1 cellular context compared by ENCODE assay signal in genomic region chr10:113679463-113680171, GRCh38.
TF ChIP-seq lines count a peak whose summit lies in the region.

Gene CASP7, plus strand, starts transcription at chr10:113679912. Its CDS starts 17,582 bp downstream, at chr10:113697494.

TF ChIP-seq in K562, 482 proteins besides CTCF, POLR2A, EP300 and RAD21 (continued from another document):
- TF ChIP-seq AFF1 (IDR thresholded peaks at IDR 0.05; ENCODE audit: low read depth in 1 of 2, partially characterized antibody in 2 of 2), result no peak
- TF ChIP-seq CLOCK (CRISPR knock-in tag; IDR thresholded peaks at IDR 0.05; ENCODE audit: borderline replicate concordance), result no peak
- TF ChIP-seq CREM (IDR thresholded peaks at IDR 0.05; ENCODE audit: low read depth), result 0 out of 2 replicates have a peak, but pooled peaks have one; percentile 18
- TF ChIP-seq NUFIP1 (IDR thresholded peaks at IDR 0.05; ENCODE audit: partially characterized antibody), result no peak
- no peak for TF ChIP-seq HDAC8 (tag; IDR thresholded peaks at IDR 0.05)
- TF ChIP-seq ZBTB9 (CRISPR knock-in tag; IDR thresholded peaks at IDR 0.05), result no peak
- TF ChIP-seq PHF8 (IDR thresholded peaks at IDR 0.05; ENCODE audit: borderline replicate concordance, low read length), result peak; percentile 39; the same call in 1 of the 2 replicates
- TF ChIP-seq ATF7 (IDR thresholded peaks at IDR 0.05), result 0 out of 2 replicates have a peak, but pooled peaks have one; percentile 47
- peak; percentile 73 for TF ChIP-seq CXXC5 (CRISPR knock-in tag; IDR thresholded peaks at IDR 0.05)
- 0 out of 2 replicates have a peak, but pooled peaks have one; percentile 14 for TF ChIP-seq ZNF263 (CRISPR knock-in tag; IDR thresholded peaks at IDR 0.05; ENCODE audit: borderline replicate concordance)
- no peak for TF ChIP-seq CGGBP1 (CRISPR knock-in tag; IDR thresholded peaks at IDR 0.05)
- TF ChIP-seq E2F6 (IDR thresholded peaks at IDR 0.05; ENCODE audit: borderline replicate concordance in 1 of 2, extremely low read depth in 1 of 2, insufficient read depth in 1 of 2, insufficient read length in 1 of 2, low read depth in 1 of 2, low read length in 1 of 2, poor library complexity in 1 of 2, severe bottlenecking in 1 of 2), result peak in 1 of 2 experiments; percentile 19
- peak; percentile 36 to 48; a peak in 2 of 4 replicates for TF ChIP-seq NRF1 (conservative IDR thresholded peaks at IDR 0.05 in 1 of 2, IDR thresholded peaks at IDR 0.05 in 1 of 2)
- TF ChIP-seq POLR2G (IDR thresholded peaks at IDR 0.05; ENCODE audit: low read depth, low read length), result 0 out of 2 replicates have a peak, but pooled peaks have one; percentile 51
- TF ChIP-seq IRF2 (CRISPR knock-in tag; IDR thresholded peaks at IDR 0.05), result peak; percentile 83; the same call in 1 of the 2 replicates
- TF ChIP-seq MAZ (CRISPR knock-in tag; conservative IDR thresholded peaks at IDR 0.05 in 1 of 2, IDR thresholded peaks at IDR 0.05 in 1 of 2), result peak; percentile 24 to 57; a peak in 3 of 4 replicates
- 0 out of 2 replicates have a peak, but pooled peaks have one; percentile 14 for TF ChIP-seq PHF21A (IDR thresholded peaks at IDR 0.05; ENCODE audit: borderline replicate concordance, low read depth)
- TF ChIP-seq ATF1 (CRISPR knock-in tag; IDR thresholded peaks at IDR 0.05), result no peak
- 0 out of 2 replicates have a peak, but pooled peaks have one; percentile 19 for TF ChIP-seq ATF1 (tag; IDR thresholded peaks at IDR 0.05)
- TF ChIP-seq FOSL1 (tag; conservative IDR thresholded peaks at IDR 0.05), result no peak
- no peak for TF ChIP-seq DMBX1 (CRISPR knock-in tag; IDR thresholded peaks at IDR 0.05; ENCODE audit: borderline replicate concordance)
- peak; percentile 88 for TF ChIP-seq PRDM10 (IDR thresholded peaks at IDR 0.05; ENCODE audit: partially characterized antibody)
- TF ChIP-seq KLF1 (tag; IDR thresholded peaks at IDR 0.05), result no peak
- peak; percentile 18; the same call in 1 of the 2 replicates for TF ChIP-seq RB1 (IDR thresholded peaks at IDR 0.05; ENCODE audit: low read depth)
- no peak for TF ChIP-seq PML (IDR thresholded peaks at IDR 0.05; ENCODE audit: low read length)
- TF ChIP-seq UBTF (IDR thresholded peaks at IDR 0.05; ENCODE audit: borderline replicate concordance in 1 of 2, low read depth in 2 of 2, low read length in 2 of 2), result 0 out of 4 replicates have a peak, but pooled peaks of 1 of the 2 experiments have one; percentile 41
- TF ChIP-seq HES1 (IDR thresholded peaks at IDR 0.05; ENCODE audit: low read depth), result no peak
- TF ChIP-seq ZNF707 (CRISPR knock-in tag; conservative IDR thresholded peaks at IDR 0.05), result no peak
- TF ChIP-seq PCBP2 (IDR thresholded peaks at IDR 0.05; ENCODE audit: low read depth, low read length, poor library complexity, severe bottlenecking), result no peak
- TF ChIP-seq SAFB (IDR thresholded peaks at IDR 0.05; ENCODE audit: borderline replicate concordance, low read depth, low read length), result no peak
- 0 out of 2 replicates have a peak, but pooled peaks have one; percentile 15 for TF ChIP-seq JUND (IDR thresholded peaks at IDR 0.05; ENCODE audit: borderline replicate concordance, low read depth, low read length)
- TF ChIP-seq JUND (tag; IDR thresholded peaks at IDR 0.05; ENCODE audit: borderline replicate concordance, low read depth, low read length), result no peak
- TF ChIP-seq ZNF134 (CRISPR knock-in tag; conservative IDR thresholded peaks at IDR 0.05), result no peak
- TF ChIP-seq RBFOX2 (IDR thresholded peaks at IDR 0.05; ENCODE audit: low read depth, low read length), result 0 out of 2 replicates have a peak, but pooled peaks have one; percentile 38
- TF ChIP-seq HCFC1 (IDR thresholded peaks at IDR 0.05; ENCODE audit: low read depth, low read length), result 0 out of 2 replicates have a peak, but pooled peaks have one; percentile 5
- TF ChIP-seq KDM1A (IDR thresholded peaks at IDR 0.05), result peak in 1 of 2 experiments; percentile 78; a peak in 2 of 4 replicates
- TF ChIP-seq RBBP5 (IDR thresholded peaks at IDR 0.05; ENCODE audit: borderline replicate concordance, insufficient read depth, low read length, poor library complexity, severe bottlenecking), result peak; percentile 96
- TF ChIP-seq ZKSCAN1 (IDR thresholded peaks at IDR 0.05; ENCODE audit: low read depth, low read length), result no peak
- TF ChIP-seq ELF1 (tag; IDR thresholded peaks at IDR 0.05), result peak; percentile 59
- TF ChIP-seq SRSF3 (IDR thresholded peaks at IDR 0.05; ENCODE audit: insufficient read depth, low read length), result no peak
- no peak for TF ChIP-seq SAFB2 (IDR thresholded peaks at IDR 0.05; ENCODE audit: borderline replicate concordance, low read depth, low read length, severe bottlenecking)
- no peak for TF ChIP-seq RBM17 (IDR thresholded peaks at IDR 0.05; ENCODE audit: borderline replicate concordance, low read depth, low read length)
- no peak for TF ChIP-seq CC2D1A (IDR thresholded peaks at IDR 0.05)
- TF ChIP-seq CHCHD3 (CRISPR knock-in tag; IDR thresholded peaks at IDR 0.05), result no peak
